In the genomic region with DNA sequence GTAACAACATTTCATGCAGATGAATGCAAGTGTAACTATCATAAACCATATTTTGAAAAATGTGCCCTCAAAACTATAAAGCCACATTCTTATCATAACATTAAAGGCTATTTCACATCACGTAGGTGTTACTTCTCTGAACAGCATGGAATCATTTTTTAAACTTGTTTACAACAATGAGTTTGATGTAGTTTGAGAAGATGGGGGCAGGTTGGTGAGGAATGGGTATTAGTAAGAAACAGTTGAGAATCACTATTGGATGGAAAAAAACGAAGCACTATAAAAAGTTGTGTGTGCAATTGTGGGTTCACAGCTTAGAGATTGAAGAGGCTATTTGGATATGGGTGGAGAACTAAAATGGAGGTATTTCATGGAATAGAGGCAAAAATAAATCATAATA, we compare ENCODE assay signal across 18 cellular contexts.
A peak's percentile ranks its signal among the peaks of the same experiment; 100 is the strongest.
DNase-seq lines count a peak whose midpoint lies in the region; ATAC-seq, FAIRE-seq and TF ChIP-seq lines count a peak whose summit lies in the region.
"Had no signal": no experiment of that assay in that cellular context is flagged by ENCODE, and none has a peak within 500 bp of the region (broad histone marks: within the 10 kb centered on the region; RNA-seq: fewer than 3 reads in every experiment).

No MANE protein-coding gene starts in this region.

- no peak for DNase-seq in activated T-cell treated with anti-CD3 and anti-CD28 coated beads, Interleukin-2, amount 50 U/mL, for 72 hours
- DNase-seq in activated T-cell treated with anti-CD3 and anti-CD28 coated beads, Interleukin-2, amount 50 U/mL, for 48 hours = no peak
- DNase-seq in GM12892 (ENCODE audit: insufficient read length) = no peak
- DNase-seq in activated CD4-positive, alpha-beta memory T cell treated with anti-CD3 and anti-CD28 coated beads, Interleukin-2, amount 10 ng/mL, durations not matched to agents 7 days and 5 days = no peak
- DNase-seq in stimulated activated effector memory CD8-positive, alpha-beta T cell treated with anti-CD3 and anti-CD28 coated beads, Interleukin-12 subunit alpha, Interleukin-12 subunit beta, amount 100 ng/mL, for 72 hours (ENCODE audit: low spot score in 2 of 2) = no peak
- no peak for DNase-seq in Calu3
- no peak for DNase-seq in stimulated activated CD4-positive, alpha-beta T cell treated with anti-CD3 and anti-CD28 coated beads, Interleukin-2, amount 100 ng/mL, for 48 hours
- DNase-seq in stimulated activated CD4-positive, alpha-beta T cell treated with anti-CD3 and anti-CD28 coated beads, Interleukin-4, amount 100 ng/mL, for 1 hour = no peak
- DNase-seq: DMS153, EL, H9, NCI-H1092 treated with DMSO at 0.1 percent for 48 hours, NCI-H187, NCI-H446, NCI-H748 treated with DMSO at 0.1 percent for 48 hours had no signal

- H3K36me3 Mint-ChIP-seq in activated T-cell treated with anti-CD3 and anti-CD28 coated beads, Interleukin-2, amount 50 U/mL, for 72 hours (ENCODE audit: insufficient read depth in 2 of 2) = peaks cover 5 to 9% of the 10 kb centered on the region in 2 donors
- peaks cover 42% of the 10 kb centered on the region for H3K36me3 Mint-ChIP-seq in activated CD4-positive, alpha-beta memory T cell treated with anti-CD3 and anti-CD28 coated beads, Interleukin-2, amount 10 ng/mL, durations not matched to agents 7 days and 5 days (ENCODE audit: low read depth)
- H3K36me3 Mint-ChIP-seq in stimulated activated effector memory CD8-positive, alpha-beta T cell treated with anti-CD3 and anti-CD28 coated beads, Interleukin-12 subunit alpha, Interleukin-12 subunit beta, amount 100 ng/mL, for 72 hours = peaks cover 14% of the 10 kb centered on the region
- no peaks in the 10 kb centered on the region for H3K36me3 Mint-ChIP-seq in Calu3 (ENCODE audit: insufficient read depth, unreplicated experiment)

- H3K4me3 Mint-ChIP-seq in activated T-cell treated with anti-CD3 and anti-CD28 coated beads, Interleukin-2, amount 50 U/mL, for 72 hours = peak overlapping the region; percentile 5 to 39
- no peak overlapping the region for H3K4me3 Mint-ChIP-seq in activated CD4-positive, alpha-beta memory T cell treated with anti-CD3 and anti-CD28 coated beads, Interleukin-2, amount 10 ng/mL, durations not matched to agents 7 days and 5 days
- peak overlapping the region; percentile 16 for H3K4me3 Mint-ChIP-seq in stimulated activated effector memory CD8-positive, alpha-beta T cell treated with anti-CD3 and anti-CD28 coated beads, Interleukin-12 subunit alpha, Interleukin-12 subunit beta, amount 100 ng/mL, for 72 hours
- H3K4me3 Mint-ChIP-seq in Calu3 (ENCODE audit: low read depth, unreplicated experiment) = no peak overlapping the region
- H3K4me3 Mint-ChIP-seq: B cell, H9 had no signal

- no TSS peak for BruUV-seq in Calu3 (replicated peaks; lab: Mats Ljungman, UMichigan)

- peak overlapping the region; percentile 86 for H3K27ac Mint-ChIP-seq in activated T-cell treated with anti-CD3 and anti-CD28 coated beads, Interleukin-2, amount 50 U/mL, for 72 hours
- H3K27ac Mint-ChIP-seq in activated CD4-positive, alpha-beta memory T cell treated with anti-CD3 and anti-CD28 coated beads, Interleukin-2, amount 10 ng/mL, durations not matched to agents 7 days and 5 days = peak overlapping the region; percentile 11
- H3K27ac Mint-ChIP-seq in stimulated activated effector memory CD8-positive, alpha-beta T cell treated with anti-CD3 and anti-CD28 coated beads, Interleukin-12 subunit alpha, Interleukin-12 subunit beta, amount 100 ng/mL, for 72 hours = peak overlapping the region; percentile 85
- H3K27ac Mint-ChIP-seq in Calu3 (ENCODE audit: unreplicated experiment) = no peak overlapping the region
- H3K27ac Mint-ChIP-seq: B cell, H9 had no signal

- CTCF ChIA-PET in activated CD4-positive, alpha-beta memory T cell treated with anti-CD3 and anti-CD28 coated beads, Interleukin-2, amount 10 ng/mL, durations not matched to agents 7 days and 5 days (lab: Charles Lee) = interaction anchor here (1.1 to 1.2 kb wide), 2 partner anchors 9 to 660 kb away, joined by 3 read pairs; no protein-coding TSS in a partner anchor
- CTCF ChIA-PET in Calu3 (lab: Charles Lee) = no interaction called here

- POLR2A ChIA-PET in activated CD4-positive, alpha-beta memory T cell treated with anti-CD3 and anti-CD28 coated beads, Interleukin-2, amount 10 ng/mL, durations not matched to agents 7 days and 5 days (lab: Charles Lee) = no interaction called here

- peak; percentile 25 to 51 for ATAC-seq in activated T-cell treated with anti-CD3 and anti-CD28 coated beads, Interleukin-2, amount 50 U/mL, for 72 hours (replicated peaks in 1 of 2)
- peak; percentile 67 for ATAC-seq in stimulated activated effector memory CD8-positive, alpha-beta T cell treated with anti-CD3 and anti-CD28 coated beads, Interleukin-12 subunit alpha, Interleukin-12 subunit beta, amount 100 ng/mL, for 72 hours
- ATAC-seq: Panc1, Right ventricle myocardium inferior had no signal

- no peaks in the 10 kb centered on the region for H3K27me3 Mint-ChIP-seq in activated T-cell treated with anti-CD3 and anti-CD28 coated beads, Interleukin-2, amount 50 U/mL, for 72 hours (ENCODE audit: low read depth)
- H3K27me3 Mint-ChIP-seq in activated CD4-positive, alpha-beta memory T cell treated with anti-CD3 and anti-CD28 coated beads, Interleukin-2, amount 10 ng/mL, durations not matched to agents 7 days and 5 days = no peaks in the 10 kb centered on the region
- no peaks in the 10 kb centered on the region for H3K27me3 Mint-ChIP-seq in Calu3 (ENCODE audit: unreplicated experiment)
- H3K27me3 Mint-ChIP-seq: B cell had no signal

- no peak for TF ChIP-seq POLR2A in GM12892 (IDR thresholded peaks at IDR 0.05; ENCODE audit: low read depth, low read length)

- peaks cover 41% of the 10 kb centered on the region for H3K4me1 Mint-ChIP-seq in activated T-cell treated with anti-CD3 and anti-CD28 coated beads, Interleukin-2, amount 50 U/mL, for 72 hours (ENCODE audit: low read depth)
- peaks cover 30% of the 10 kb centered on the region for H3K4me1 Mint-ChIP-seq in activated CD4-positive, alpha-beta memory T cell treated with anti-CD3 and anti-CD28 coated beads, Interleukin-2, amount 10 ng/mL, durations not matched to agents 7 days and 5 days
- peaks cover 65% of the 10 kb centered on the region for H3K4me1 Mint-ChIP-seq in stimulated activated effector memory CD8-positive, alpha-beta T cell treated with anti-CD3 and anti-CD28 coated beads, Interleukin-12 subunit alpha, Interleukin-12 subunit beta, amount 100 ng/mL, for 72 hours
- no peaks in the 10 kb centered on the region for H3K4me1 Mint-ChIP-seq in Calu3 (ENCODE audit: low read depth, unreplicated experiment)

- intact Hi-C loops in Calu3 (cut with micrococcal nuclease; ENCODE audit: unreplicated experiment) = no loop called here

- no peaks in the 10 kb centered on the region for H3K9me3 Mint-ChIP-seq in activated T-cell treated with anti-CD3 and anti-CD28 coated beads, Interleukin-2, amount 50 U/mL, for 72 hours
- H3K9me3 Mint-ChIP-seq in activated CD4-positive, alpha-beta memory T cell treated with anti-CD3 and anti-CD28 coated beads, Interleukin-2, amount 10 ng/mL, durations not matched to agents 7 days and 5 days = peaks cover 3% of the 10 kb centered on the region
- no peaks in the 10 kb centered on the region for H3K9me3 Mint-ChIP-seq in stimulated activated effector memory CD8-positive, alpha-beta T cell treated with anti-CD3 and anti-CD28 coated beads, Interleukin-12 subunit alpha, Interleukin-12 subunit beta, amount 100 ng/mL, for 72 hours
- peaks cover 2% of the 10 kb centered on the region for H3K9me3 Mint-ChIP-seq in Calu3 (ENCODE audit: low read depth, unreplicated experiment)
- H3K9me3 Mint-ChIP-seq: H9 had no signal

- no peak for TF ChIP-seq CTCF in Calu3 (IDR thresholded peaks at IDR 0.05; ENCODE audit: unreplicated experiment)

- FAIRE-seq in GM12892 (lab: Jason Lieb, UNC) = peak; percentile 30

Comparison
In these comparisons a context has a peak if more than half of its experiments do, and no peak if none do; other contexts are left out.
1. H3K4me3 Mint-ChIP-seq: peak in activated T-cell treated with anti-CD3 and anti-CD28 coated beads, Interleukin-2, amount 50 U/mL, for 72 hours (2 of 2) and stimulated activated effector memory CD8-positive, alpha-beta T cell treated with anti-CD3 and anti-CD28 coated beads, Interleukin-12 subunit alpha, Interleukin-12 subunit beta, amount 100 ng/mL, for 72 hours (single experiment); none in activated CD4-positive, alpha-beta memory T cell treated with anti-CD3 and anti-CD28 coated beads, Interleukin-2, amount 10 ng/mL, durations not matched to agents 7 days and 5 days (single experiment) and Calu3 (single experiment).